ENCODE assay signal across 12 cellular contexts in the genomic region with DNA sequence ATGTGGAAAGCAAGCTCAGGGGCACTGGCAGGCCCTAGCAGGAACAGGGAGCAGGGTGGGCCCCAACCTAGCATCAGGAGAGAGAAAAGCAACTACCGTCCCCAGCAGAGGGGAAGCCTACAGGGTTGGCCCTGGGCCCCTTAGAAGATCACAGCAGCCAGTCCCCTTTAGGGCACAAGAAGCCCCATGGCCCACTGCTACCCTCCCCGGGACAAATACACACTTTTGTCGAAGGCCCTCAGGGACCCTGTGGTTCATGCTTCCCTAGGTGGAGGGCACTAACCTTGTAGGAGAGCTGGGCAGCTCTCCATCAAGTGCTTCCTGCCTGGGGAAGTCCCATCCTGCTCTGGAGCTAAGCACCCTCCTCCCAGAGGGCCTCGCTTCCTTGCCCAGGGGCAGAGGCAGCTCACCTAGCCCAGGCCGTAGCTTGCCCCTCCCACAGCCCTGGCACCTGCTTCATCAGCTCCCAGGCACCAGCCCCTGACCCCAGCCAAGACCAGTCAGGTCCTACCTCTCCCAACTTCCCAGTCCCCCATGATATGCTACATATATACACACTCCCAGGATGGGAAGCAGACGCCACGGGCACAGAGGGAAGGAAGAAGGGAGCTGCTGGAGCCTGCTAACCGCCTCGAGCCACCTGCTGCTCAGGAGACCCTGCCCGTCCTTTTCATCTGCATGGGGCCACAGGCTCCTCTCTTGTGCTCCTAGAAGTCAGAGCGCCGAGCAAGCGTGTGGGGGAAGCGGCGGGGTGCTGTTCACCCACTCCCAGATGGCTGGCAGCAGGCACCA. TPM values are rescaled to one million over a fixed set of nuclear protein-coding genes. Genes with fewer than 3 reads are reported as not detected.
DNase-seq lines count a peak whose midpoint lies in the region; ATAC-seq and TF ChIP-seq lines count a peak whose summit lies in the region.
"Had no signal": no experiment of that assay in that cellular context is flagged by ENCODE, and none has a peak within 500 bp of the region (broad histone marks: within the 10 kb centered on the region; RNA-seq: fewer than 3 reads in every experiment).

No MANE protein-coding gene starts in this region.

- no peak for TF ChIP-seq EP300 in suprapubic skin (IDR thresholded peaks at IDR 0.05)

- no peak for TF ChIP-seq POLR2A in suprapubic skin (IDR thresholded peaks at IDR 0.05)

- no peaks in the 10 kb centered on the region for H3K27me3 ChIP-seq in suprapubic skin
- H3K27me3 ChIP-seq: ascending aorta had no signal

- peaks cover 50% of the 10 kb centered on the region for H3K4me1 Mint-ChIP-seq in activated T-helper 1 cell treated with anti-CD3 and anti-CD28 coated beads, Interleukin-12 subunit alpha, Interleukin-12 subunit beta, Interleukin-2, Interleukin-4 antibody, amounts not matched to agents 30 ng/mL and 10 ng/mL and 1 ng/mL, durations not matched to agents 14 hours and 24 hours and 36 hours (ENCODE audit: low read depth)

- H3K27ac ChIP-seq in 22Rv1 (peak overlapping the region; percentile 52), suprapubic skin (no peak overlapping the region)
- H3K27ac ChIP-seq: KMS-11 had no signal

- peaks cover 6% of the 10 kb centered on the region for H3K4me1 ChIP-seq in mucosa of descending colon (ENCODE audit: low read depth)
- H3K4me1 ChIP-seq in suprapubic skin, result peaks cover 27% of the 10 kb centered on the region

- TF ChIP-seq CTCF in 22Rv1 (IDR thresholded peaks at IDR 0.05) (no peak), mucosa of descending colon (IDR thresholded peaks at IDR 0.05) (no peak), suprapubic skin (IDR thresholded peaks at IDR 0.05) (no peak)

- ATAC-seq in mucosa of descending colon, result peak; percentile 3
- no peak for ATAC-seq in GM21367 (IDR thresholded peaks at IDR 0.05; ENCODE audit: unreplicated experiment)

- H3K4me3 Mint-ChIP-seq in activated T-helper 1 cell treated with anti-CD3 and anti-CD28 coated beads, Interleukin-12 subunit alpha, Interleukin-12 subunit beta, Interleukin-2, Interleukin-4 antibody, amounts not matched to agents 30 ng/mL and 10 ng/mL and 1 ng/mL, durations not matched to agents 14 hours and 24 hours and 36 hours, result no peak overlapping the region

- peaks cover 46% of the 10 kb centered on the region for H3K36me3 Mint-ChIP-seq in activated T-helper 1 cell treated with anti-CD3 and anti-CD28 coated beads, Interleukin-12 subunit alpha, Interleukin-12 subunit beta, Interleukin-2, Interleukin-4 antibody, amounts not matched to agents 30 ng/mL and 10 ng/mL and 1 ng/mL, durations not matched to agents 14 hours and 24 hours and 36 hours (ENCODE audit: low read depth)

- H3K9me3 ChIP-seq in mucosa of descending colon (no peaks in the 10 kb centered on the region), suprapubic skin (no peaks in the 10 kb centered on the region)
- H3K9me3 ChIP-seq: ascending aorta had no signal

- intact Hi-C loops in activated T-helper 1 cell treated with anti-CD3 and anti-CD28 coated beads, Interleukin-12 subunit alpha, Interleukin-12 subunit beta, Interleukin-2, Interleukin-4 antibody, amounts not matched to agents 30 ng/mL and 10 ng/mL and 1 ng/mL, durations not matched to agents 14 hours and 24 hours and 36 hours (cut with micrococcal nuclease), result no loop called here
- intact Hi-C loops in mucosa of descending colon (cut with DNase I, micrococcal nuclease), result no loop called here

- H3K4me3 ChIP-seq in mucosa of descending colon, result no peak overlapping the region
- H3K4me3 ChIP-seq in suprapubic skin, result no peak overlapping the region
- H3K4me3 ChIP-seq: ascending aorta had no signal

- WGBS in suprapubic skin, result 26% methylated on average over 3 of the region's 15 CpGs

- no peaks in the 10 kb centered on the region for H3K27me3 Mint-ChIP-seq in activated T-helper 1 cell treated with anti-CD3 and anti-CD28 coated beads, Interleukin-12 subunit alpha, Interleukin-12 subunit beta, Interleukin-2, Interleukin-4 antibody, amounts not matched to agents 30 ng/mL and 10 ng/mL and 1 ng/mL, durations not matched to agents 14 hours and 24 hours and 36 hours (ENCODE audit: insufficient read depth)

- no peaks in the 10 kb centered on the region for H3K9me3 Mint-ChIP-seq in activated T-helper 1 cell treated with anti-CD3 and anti-CD28 coated beads, Interleukin-12 subunit alpha, Interleukin-12 subunit beta, Interleukin-2, Interleukin-4 antibody, amounts not matched to agents 30 ng/mL and 10 ng/mL and 1 ng/mL, durations not matched to agents 14 hours and 24 hours and 36 hours

- DNase-seq in DMS53 (lab: John Stamatoyannopoulos, UW) (peak; percentile 67), mucosa of descending colon (peak in 2 of 3 donors; percentile 29 to 54), NCI-H345 (lab: John Stamatoyannopoulos, UW) (no peak), suprapubic skin (ENCODE audit: low spot score in 2 of 2) (no peak), D341Med (ENCODE audit: low spot score) (no peak)
- DNase-seq in activated T-helper 1 cell treated with anti-CD3 and anti-CD28 coated beads, Interleukin-12 subunit alpha, Interleukin-12 subunit beta, Interleukin-2, Interleukin-4 antibody, amounts not matched to agents 30 ng/mL and 10 ng/mL and 1 ng/mL, durations not matched to agents 14 hours and 24 hours and 36 hours (ENCODE audit: low spot score), result no peak
- DNase-seq: foreskin fibroblast, mesenchymal stem cell had no signal

- peak overlapping the region; percentile 67 for H3K27ac Mint-ChIP-seq in activated T-helper 1 cell treated with anti-CD3 and anti-CD28 coated beads, Interleukin-12 subunit alpha, Interleukin-12 subunit beta, Interleukin-2, Interleukin-4 antibody, amounts not matched to agents 30 ng/mL and 10 ng/mL and 1 ng/mL, durations not matched to agents 14 hours and 24 hours and 36 hours

- H3K36me3 ChIP-seq in mucosa of descending colon (ENCODE audit: low read depth), result peaks cover 28% of the 10 kb centered on the region
- peaks cover 77% of the 10 kb centered on the region for H3K36me3 ChIP-seq in suprapubic skin

RNA-seq across cellular contexts. Expression of gene SUN2, which starts 20.1 kb away (rescaled TPM):
- total RNA-seq in activated T-helper 1 cell treated with anti-CD3 and anti-CD28 coated beads, Interleukin-12 subunit alpha, Interleukin-12 subunit beta, Interleukin-2, Interleukin-4 antibody, amounts not matched to agents 30 ng/mL and 10 ng/mL and 1 ng/mL, durations not matched to agents 14 hours and 24 hours and 36 hours, result 146 and 154 TPM in 2 replicates
- 100 to 1,000 TPM; 130 to 235 (median 181) TPM for total RNA-seq in mucosa of descending colon
- total RNA-seq in suprapubic skin, result 100 to 1,000 TPM; 186 to 262 (median 232) TPM

RNA-seq across cellular contexts. Expression of gene GTPBP1, which starts 29.9 kb away (rescaled TPM):
- total RNA-seq in activated T-helper 1 cell treated with anti-CD3 and anti-CD28 coated beads, Interleukin-12 subunit alpha, Interleukin-12 subunit beta, Interleukin-2, Interleukin-4 antibody, amounts not matched to agents 30 ng/mL and 10 ng/mL and 1 ng/mL, durations not matched to agents 14 hours and 24 hours and 36 hours, result 102 and 111 TPM in 2 replicates
- total RNA-seq in mucosa of descending colon (10 to 100 TPM; 73.1 to 96.8 (median 76.8) TPM), suprapubic skin (100 to 1,000 TPM in 1 of 4 donors, 10 to 100 TPM in 3; 73.0 to 100 (median 76.8) TPM)

RNA-seq across cellular contexts. Expression of gene JOSD1, which starts 34.9 kb away (rescaled TPM):
- 77.7 and 86.0 TPM in 2 replicates for total RNA-seq in activated T-helper 1 cell treated with anti-CD3 and anti-CD28 coated beads, Interleukin-12 subunit alpha, Interleukin-12 subunit beta, Interleukin-2, Interleukin-4 antibody, amounts not matched to agents 30 ng/mL and 10 ng/mL and 1 ng/mL, durations not matched to agents 14 hours and 24 hours and 36 hours
- 10 to 100 TPM; 82.5 to 98.3 (median 87.9) TPM for total RNA-seq in mucosa of descending colon
- 10 to 100 TPM; 51.4 to 87.4 (median 62.3) TPM for total RNA-seq in suprapubic skin

RNA-seq across cellular contexts. Expression of gene TOMM22, which starts 53.9 kb away (rescaled TPM):
- total RNA-seq in activated T-helper 1 cell treated with anti-CD3 and anti-CD28 coated beads, Interleukin-12 subunit alpha, Interleukin-12 subunit beta, Interleukin-2, Interleukin-4 antibody, amounts not matched to agents 30 ng/mL and 10 ng/mL and 1 ng/mL, durations not matched to agents 14 hours and 24 hours and 36 hours, result 153 and 156 TPM in 2 replicates
- total RNA-seq in mucosa of descending colon, result 10 to 100 TPM; 64.5 to 84.4 (median 72.4) TPM
- total RNA-seq in suprapubic skin, result 10 to 100 TPM; 15.6 to 56.2 (median 36.7) TPM

RNA-seq across cellular contexts. Expression of gene DNAL4, which starts 58.3 kb away (rescaled TPM):
- total RNA-seq in activated T-helper 1 cell treated with anti-CD3 and anti-CD28 coated beads, Interleukin-12 subunit alpha, Interleukin-12 subunit beta, Interleukin-2, Interleukin-4 antibody, amounts not matched to agents 30 ng/mL and 10 ng/mL and 1 ng/mL, durations not matched to agents 14 hours and 24 hours and 36 hours, result 5.0 TPM in 2 replicates
- total RNA-seq in mucosa of descending colon (10 to 100 TPM; 14.7 to 17.6 (median 16.1) TPM), suprapubic skin (10 to 100 TPM; 21.8 to 27.7 (median 27.6) TPM)

Comparison
In these comparisons a context has a peak if more than half of its experiments do, and no peak if none do; other contexts are left out.
1. DNase-seq: peak in DMS53 (single experiment) and mucosa of descending colon (2 of 3); none in activated T-helper 1 cell treated with anti-CD3 and anti-CD28 coated beads, Interleukin-12 subunit alpha, Interleukin-12 subunit beta, Interleukin-2, Interleukin-4 antibody, amounts not matched to agents 30 ng/mL and 10 ng/mL and 1 ng/mL, durations not matched to agents 14 hours and 24 hours and 36 hours (single experiment), NCI-H345 (single experiment), suprapubic skin (0 of 2) and D341Med (single experiment).